7 cellular contexts compared by ENCODE assay signal in genomic region chr17:36168836-36169235, GRCh38. TPM values are rescaled to one million over a fixed set of nuclear protein-coding genes. Genes with fewer than 3 reads are reported as not detected.
"Had no signal": no experiment of that assay in that cellular context is flagged by ENCODE, and none has a peak within 500 bp of the region (broad histone marks: within the 10 kb centered on the region; RNA-seq: fewer than 3 reads in every experiment).

No MANE protein-coding gene starts in this region.

RNA-seq across cellular contexts. Expression of gene TBC1D3B, which starts 7.6 kb away (rescaled TPM):
- total RNA-seq: GM23248, H7 had no signal

RNA-seq across cellular contexts. Expression of gene CCL3L1, which starts 27.7 kb away (rescaled TPM):
- total RNA-seq: GM23248, GM23338, H1, H4, H7, H9 had no signal

RNA-seq across cellular contexts. Expression of gene CCL4L2, which starts 42.0 kb away (rescaled TPM):
- total RNA-seq: GM23248, GM23338, H1, H4, H7, H9, HFFc6 had no signal
